ENCODE assay signal across 9 cellular contexts in the genomic region with DNA sequence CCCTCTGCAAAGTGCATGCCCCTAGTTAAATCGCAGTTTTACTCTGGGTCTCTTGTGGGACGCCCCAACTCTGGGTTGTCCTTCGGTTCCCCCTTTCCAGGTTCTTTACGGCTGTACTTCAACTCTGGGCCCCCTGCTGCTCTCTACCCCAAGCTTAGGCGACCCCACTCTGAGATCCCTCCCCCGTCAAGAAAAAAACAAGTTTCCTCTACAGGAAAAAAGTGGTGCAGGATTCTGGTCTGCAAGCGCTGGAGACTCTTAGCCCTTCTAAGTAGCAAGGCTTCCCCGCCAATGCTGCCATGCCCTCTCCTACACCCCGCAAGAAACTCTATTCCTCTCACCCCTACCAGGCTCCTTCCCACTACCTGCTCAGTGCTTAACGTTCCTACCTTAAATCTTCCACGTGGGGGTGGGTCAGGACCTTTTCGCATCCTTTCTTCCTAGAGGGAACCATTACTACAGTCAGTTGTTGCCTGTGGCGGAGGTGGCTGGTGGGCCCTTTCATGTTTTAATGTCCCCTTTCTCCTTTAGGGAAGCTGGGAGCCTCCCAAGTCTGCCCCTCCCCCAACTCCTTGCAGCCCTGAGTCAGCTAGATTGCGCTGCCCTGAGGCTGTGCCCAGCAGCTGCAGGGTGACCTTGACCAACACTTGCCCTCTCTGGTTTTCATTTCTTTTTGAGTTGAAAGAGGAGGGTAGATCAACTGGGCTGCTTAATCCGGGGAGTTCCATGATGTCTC. TPM values are rescaled to one million over a fixed set of nuclear protein-coding genes. Genes with fewer than 3 reads are reported as not detected.
DNase-seq lines count a peak whose midpoint lies in the region; ATAC-seq and TF ChIP-seq lines count a peak whose summit lies in the region.
"Had no signal": no experiment of that assay in that cellular context is flagged by ENCODE, and none has a peak within 500 bp of the region (broad histone marks: within the 10 kb centered on the region; RNA-seq: fewer than 3 reads in every experiment).

No MANE protein-coding gene starts in this region.

- H3K36me3 Mint-ChIP-seq in CD14-positive monocyte: peaks cover 5 to 8% of the 10 kb centered on the region in 2 donors
- H3K36me3 Mint-ChIP-seq in natural killer cell treated with Interleukin-12 subunit alpha and Interleukin-12 subunit beta and Interleukin-15 and Interleukin-18, amount 100 ng/mL, for 72 hours: no peaks in the 10 kb centered on the region

- peak; percentile 8 for TF ChIP-seq CTCF in CD14-positive monocyte (IDR thresholded peaks at IDR 0.05)
- TF ChIP-seq CTCF in coronary artery (IDR thresholded peaks at IDR 0.05): no peak

- no peak overlapping the region for H3K27ac ChIP-seq in coronary artery

- peaks cover 39 to 60% (median 42%) of the 10 kb centered on the region in 3 donors for H3K27me3 Mint-ChIP-seq in CD14-positive monocyte (ENCODE audit: low read depth in 3 of 3)
- peaks cover 29 to 33% of the 10 kb centered on the region in 2 donors for H3K27me3 Mint-ChIP-seq in natural killer cell treated with Interleukin-12 subunit alpha and Interleukin-12 subunit beta and Interleukin-15 and Interleukin-18, amount 100 ng/mL, for 72 hours

- H3K4me3 Mint-ChIP-seq in CD14-positive monocyte: peak overlapping the region; percentile 66 to 74
- H3K4me3 Mint-ChIP-seq in natural killer cell treated with Interleukin-12 subunit alpha and Interleukin-12 subunit beta and Interleukin-15 and Interleukin-18, amount 100 ng/mL, for 72 hours: peak overlapping the region; percentile 68

- DNase-seq in CD14-positive monocyte (ENCODE audit: low spot score) (no peak), HuH-7.5 (ENCODE audit: low spot score) (peak; percentile 45), coronary artery (ENCODE audit: low spot score) (no peak), NCI-H446 treated with DMSO at 0.1 percent for 48 hours (lab: John Stamatoyannopoulos, UW) (no peak), SIG-M5 treated with dmso at 0.1 percent for 504 hours (lab: John Stamatoyannopoulos, UW; ENCODE audit: unreplicated experiment) (no peak)
- no peak for DNase-seq in natural killer cell treated with Interleukin-12 subunit alpha and Interleukin-12 subunit beta and Interleukin-15 and Interleukin-18, amount 100 ng/mL, for 72 hours (ENCODE audit: low spot score)
- DNase-seq: NCI-H1048 had no signal

- H3K27ac Mint-ChIP-seq in CD14-positive monocyte: peak overlapping the region in 2 of 7 donors; percentile 6 to 52
- H3K27ac Mint-ChIP-seq in natural killer cell treated with Interleukin-12 subunit alpha and Interleukin-12 subunit beta and Interleukin-15 and Interleukin-18, amount 100 ng/mL, for 72 hours: no peak overlapping the region

- no peak for ATAC-seq in natural killer cell treated with Interleukin-12 subunit alpha and Interleukin-12 subunit beta and Interleukin-15 and Interleukin-18, amount 100 ng/mL, for 72 hours
- ATAC-seq in GM21825 (IDR thresholded peaks at IDR 0.05; ENCODE audit: unreplicated experiment) (no peak), HG02973 (IDR thresholded peaks at IDR 0.05; ENCODE audit: unreplicated experiment) (no peak)

- H3K4me1 Mint-ChIP-seq in CD14-positive monocyte: peaks cover 34% of the 10 kb centered on the region
- peaks cover 11 to 15% of the 10 kb centered on the region in 2 donors for H3K4me1 Mint-ChIP-seq in natural killer cell treated with Interleukin-12 subunit alpha and Interleukin-12 subunit beta and Interleukin-15 and Interleukin-18, amount 100 ng/mL, for 72 hours (ENCODE audit: low read depth in 2 of 2)

- peaks cover 0 to 16% (median 6%) of the 10 kb centered on the region in 7 donors for H3K9me3 Mint-ChIP-seq in CD14-positive monocyte
- H3K9me3 Mint-ChIP-seq in natural killer cell treated with Interleukin-12 subunit alpha and Interleukin-12 subunit beta and Interleukin-15 and Interleukin-18, amount 100 ng/mL, for 72 hours: no peaks in the 10 kb centered on the region

- intact Hi-C loops in CD14-positive monocyte (cut with micrococcal nuclease): no loop called here

- H3K4me3 ChIP-seq in coronary artery: peak overlapping the region; percentile 59

RNA-seq across cellular contexts. Expression of gene NEFH, which starts 1.4 kb away (rescaled TPM):
- under 1 TPM; 0.20 to 0.74 TPM for polyA plus RNA-seq in CD14-positive monocyte
- total RNA-seq in natural killer cell treated with Interleukin-12 subunit alpha and Interleukin-12 subunit beta and Interleukin-15 and Interleukin-18, amount 100 ng/mL, for 72 hours: 1 to 10 TPM; 2.3 to 6.6 TPM

RNA-seq across cellular contexts. Expression of gene RFPL1, which starts 43.0 kb away (rescaled TPM):
- polyA plus RNA-seq in CD14-positive monocyte: under 1 TPM in 1 of 2 donors, not detected in 1; 0.20 TPM
- total RNA-seq in natural killer cell treated with Interleukin-12 subunit alpha and Interleukin-12 subunit beta and Interleukin-15 and Interleukin-18, amount 100 ng/mL, for 72 hours: not detected
